In the genomic region with DNA sequence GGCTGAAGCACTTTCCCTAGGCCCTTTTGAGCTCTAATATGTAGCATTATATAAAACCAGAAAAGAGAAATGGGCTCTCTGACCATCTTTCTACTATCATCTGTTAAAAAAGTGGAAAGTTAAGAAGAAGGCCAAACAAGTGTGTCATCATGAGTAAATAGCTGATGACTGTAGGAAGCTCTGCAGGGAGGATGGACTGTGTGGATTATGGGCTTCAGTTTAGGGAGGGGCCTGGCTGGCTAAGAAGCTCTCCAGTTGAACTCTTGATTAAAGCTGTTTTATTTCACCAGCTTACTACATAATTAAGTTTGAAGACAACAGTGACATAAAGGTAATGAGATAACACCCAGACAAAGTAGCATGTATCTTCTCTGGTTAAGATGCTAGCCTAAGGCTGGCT, we compare ENCODE assay signal across 13 cellular contexts. TPM values are rescaled to one million over a fixed set of nuclear protein-coding genes. Genes with fewer than 3 reads are reported as not detected.
A peak's percentile ranks its signal among the peaks of the same experiment; 100 is the strongest.
DNase-seq lines count a peak whose midpoint lies in the region; ATAC-seq and TF ChIP-seq lines count a peak whose summit lies in the region.
"Had no signal": no experiment of that assay in that cellular context is flagged by ENCODE, and none has a peak within 500 bp of the region (broad histone marks: within the 10 kb centered on the region; RNA-seq: fewer than 3 reads in every experiment).

No MANE protein-coding gene starts in this region.

- peak overlapping the region; percentile 86 for H3K27ac Mint-ChIP-seq in HFFc6

- TF ChIP-seq CTCF in AG09309 (IDR thresholded peaks at IDR 0.05; ENCODE audit: control insufficient read depth, insufficient read depth, low read depth, low read length, missing control alignments) (no peak), HFFc6 (IDR thresholded peaks at IDR 0.05) (no peak), astrocyte of the cerebellum (IDR thresholded peaks at IDR 0.05; ENCODE audit: low read depth, low read length, missing control alignments) (no peak), tibial nerve (IDR thresholded peaks at IDR 0.05) (no peak), gastroesophageal sphincter (IDR thresholded peaks at IDR 0.05) (no peak)

- H3K9me3 ChIP-seq in tibial nerve, result no peaks in the 10 kb centered on the region
- H3K9me3 ChIP-seq in gastroesophageal sphincter, result no peaks in the 10 kb centered on the region

- no peak for ATAC-seq in gastroesophageal sphincter

- H3K36me3 Mint-ChIP-seq in HFFc6 (ENCODE audit: low read depth), result peaks cover 57% of the 10 kb centered on the region

- H3K4me3 ChIP-seq in AG09309 (ENCODE audit: control insufficient read depth, low read depth, low read length) (no peak overlapping the region), astrocyte of the cerebellum (ENCODE audit: low read depth, low read length) (no peak overlapping the region), tibial nerve (no peak overlapping the region), gastroesophageal sphincter (no peak overlapping the region)

- DNase-seq in AG09309 (ENCODE audit: low read depth) (peak; percentile 31), HFFc6 (peak; percentile 75), astrocyte of the cerebellum (ENCODE audit: low read depth) (peak; percentile 32), lung microvascular endothelial cell (ENCODE audit: low read depth in 2 of 2) (peak; percentile 28 to 61), tibial nerve (ENCODE audit: low spot score in 2 of 2) (no peak), DMS79 treated with DMSO at 0.1 percent for 48 hours (lab: John Stamatoyannopoulos, UW) (no peak), hypothalamus (lab: John Stamatoyannopoulos, UW) (no peak)
- DNase-seq: activated naive CD4-positive, alpha-beta T cell treated with anti-CD3 and anti-CD28 coated beads, Interleukin-2, amount 10 ng/mL, durations not matched to agents 7 days and 5 days; head of caudate nucleus; KG1; NCI-H524; trophoblast cell had no signal

- H3K4me3 Mint-ChIP-seq in HFFc6, result peak overlapping the region; percentile 39; the same call in 1 of the 2 replicates
- H3K4me3 Mint-ChIP-seq: activated naive CD4-positive, alpha-beta T cell treated with anti-CD3 and anti-CD28 coated beads, Interleukin-2, amount 10 ng/mL, durations not matched to agents 7 days and 5 days had no signal

- TF ChIP-seq POLR2A in tibial nerve (IDR thresholded peaks at IDR 0.05) (no peak), gastroesophageal sphincter (IDR thresholded peaks at IDR 0.05) (no peak)

- H3K27me3 ChIP-seq in tibial nerve, result no peaks in the 10 kb centered on the region
- H3K27me3 ChIP-seq in gastroesophageal sphincter, result no peaks in the 10 kb centered on the region

- H3K27ac ChIP-seq in tibial nerve, result no peak overlapping the region
- H3K27ac ChIP-seq in gastroesophageal sphincter, result no peak overlapping the region

- H3K9me3 Mint-ChIP-seq in HFFc6, result no peaks in the 10 kb centered on the region
- H3K9me3 Mint-ChIP-seq: activated naive CD4-positive, alpha-beta T cell treated with anti-CD3 and anti-CD28 coated beads, Interleukin-2, amount 10 ng/mL, durations not matched to agents 7 days and 5 days had no signal

- H3K36me3 ChIP-seq in tibial nerve (peaks cover 0 to 98% (median 0%) of the 10 kb centered on the region in 3 donors), gastroesophageal sphincter (peaks cover 8 to 100% of the 10 kb centered on the region in 2 donors)

- no peaks in the 10 kb centered on the region for H3K27me3 Mint-ChIP-seq in HFFc6 (ENCODE audit: insufficient read depth)
- H3K27me3 Mint-ChIP-seq: activated naive CD4-positive, alpha-beta T cell treated with anti-CD3 and anti-CD28 coated beads, Interleukin-2, amount 10 ng/mL, durations not matched to agents 7 days and 5 days had no signal

- in situ Hi-C loops in astrocyte of the cerebellum (cut with HindIII; ENCODE audit: low sequenced_read_pairs), result no loop called here

- TF ChIP-seq EP300 in tibial nerve (IDR thresholded peaks at IDR 0.05) (no peak), gastroesophageal sphincter (IDR thresholded peaks at IDR 0.05) (no peak)

- H3K4me1 ChIP-seq in tibial nerve, result no peaks in the 10 kb centered on the region
- H3K4me1 ChIP-seq in gastroesophageal sphincter, result peaks cover 0 to 9% (median 0%) of the 10 kb centered on the region in 3 donors

- peaks cover 66% of the 10 kb centered on the region for H3K4me1 Mint-ChIP-seq in HFFc6 (ENCODE audit: low read depth)

RNA-seq across cellular contexts. Expression of a gene that starts 30.6 kb away (rescaled TPM):
- 10 to 100 TPM; 27.8 to 35.0 (median 31.0) TPM for total RNA-seq in HFFc6 (2021; fragmentation: NEBNext Ultra II Directional; extraction: Animal tissue kit (Norgen Biotek cat#: 25700))
- total RNA-seq in lung microvascular endothelial cell, result 24.6 and 29.2 TPM in 2 replicates
- total RNA-seq in tibial nerve, result 10 to 100 TPM; 30.6 to 38.4 (median 36.0) TPM
- total RNA-seq in gastroesophageal sphincter, result 10 to 100 TPM; 23.8 to 33.5 (median 28.8) TPM

RNA-seq across cellular contexts. Expression of a gene that starts 41.5 kb away (rescaled TPM):
- 10 to 100 TPM in 4 of 6 experiments, 1 to 10 TPM in 2; 7.4 to 14.6 (median 11.7) TPM for total RNA-seq in HFFc6 (2021; fragmentation: NEBNext Ultra II Directional; extraction: Animal tissue kit (Norgen Biotek cat#: 25700))
- total RNA-seq in lung microvascular endothelial cell (12.7 and 23.8 TPM in 2 replicates), tibial nerve (10 to 100 TPM in 1 of 4 donors, 1 to 10 TPM in 3; 5.9 to 22.7 (median 9.2) TPM), gastroesophageal sphincter (1 to 10 TPM; 2.7 to 4.6 (median 3.9) TPM)

RNA-seq across cellular contexts. Expression of a gene that starts 50.0 kb away (rescaled TPM):
- 10 to 100 TPM; 58.7 to 71.1 (median 65.7) TPM for total RNA-seq in HFFc6 (2021; fragmentation: NEBNext Ultra II Directional; extraction: Animal tissue kit (Norgen Biotek cat#: 25700))
- 83.0 and 87.5 TPM in 2 replicates for total RNA-seq in lung microvascular endothelial cell
- 10 to 100 TPM; 44.1 to 60.3 (median 49.8) TPM for total RNA-seq in tibial nerve
- 10 to 100 TPM; 26.0 to 34.9 (median 29.6) TPM for total RNA-seq in gastroesophageal sphincter

Comparison
In these comparisons a context has a peak if more than half of its experiments do, and no peak if none do; other contexts are left out.
1. DNase-seq: peak in AG09309 (single experiment), HFFc6 (single experiment), astrocyte of the cerebellum (single experiment) and lung microvascular endothelial cell (2 of 2); none in tibial nerve (0 of 2), DMS79 treated with DMSO at 0.1 percent for 48 hours (single experiment) and hypothalamus (0 of 51).